Comparison of ENCODE assay signal across 10 cellular contexts in genomic region chr14:74979442-74980397, GRCh38. TPM values are rescaled to one million over a fixed set of nuclear protein-coding genes. Genes with fewer than 3 reads are reported as not detected.
DNase-seq lines count a peak whose midpoint lies in the region; FAIRE-seq and TF ChIP-seq lines count a peak whose summit lies in the region.
"Had no signal": no experiment of that assay in that cellular context is flagged by ENCODE, and none has a peak within 500 bp of the region (broad histone marks: within the 10 kb centered on the region; RNA-seq: fewer than 3 reads in every experiment).

No MANE protein-coding gene starts in this region.

- H3K4me3 Mint-ChIP-seq in nephron (peak overlapping the region in 1 of 3 experiments; percentile 55), endothelial cell (ENCODE audit: unreplicated experiment) (no peak overlapping the region)
- H3K4me3 Mint-ChIP-seq: T-helper 2 cell treated with Interferon-gamma antibody and Interleukin-4, amounts not matched to agents 5 μg/mL and 100 μg/mL, for 36 hours had no signal

- no peak for FAIRE-seq in D721Med (lab: Jason Lieb, UNC)

- H3K4me1 Mint-ChIP-seq in nephron (peaks cover 81% of the 10 kb centered on the region), endothelial cell (ENCODE audit: unreplicated experiment) (peaks cover 37% of the 10 kb centered on the region)

- no peak for DNase-seq in D721Med (ENCODE audit: insufficient read length, low spot score)
- DNase-seq in NCI-H2107 treated with DMSO at 0.1 percent for 48 hours (lab: John Stamatoyannopoulos, UW; ENCODE audit: unreplicated experiment) = peak; percentile 93
- DNase-seq in dedifferentiated amniotic fluid mesenchymal stem cell (ENCODE audit: extremely low spot score) = peak; percentile 55
- DNase-seq in GM20000 (ENCODE audit: low spot score) = no peak
- no peak for DNase-seq in NCI-H187 (lab: John Stamatoyannopoulos, UW)
- DNase-seq in activated effector memory CD4-positive, alpha-beta T cell treated with Interleukin-2 at 50 U/mL for 16 hours = no peak
- no peak for DNase-seq in endothelial cell (ENCODE audit: low spot score)
- DNase-seq: ovary had no signal

- peak overlapping the region; percentile 77 to 95 (median 78) for H3K27ac Mint-ChIP-seq in nephron
- no peak overlapping the region for H3K27ac Mint-ChIP-seq in endothelial cell (ENCODE audit: unreplicated experiment)
- H3K27ac Mint-ChIP-seq: T-helper 2 cell treated with Interferon-gamma antibody and Interleukin-4, amounts not matched to agents 5 μg/mL and 100 μg/mL, for 36 hours had no signal

- TF ChIP-seq CTCF in D721Med (IDR thresholded peaks at IDR 0.05; ENCODE audit: insufficient read depth, missing control alignments) = peak; percentile 11
- peak; percentile 9 to 19 (median 9) for TF ChIP-seq CTCF in nephron (IDR thresholded peaks at IDR 0.05; ENCODE audit: unreplicated experiment in 3 of 3)
- no peak for TF ChIP-seq CTCF in GM20000 (IDR thresholded peaks at IDR 0.05; ENCODE audit: extremely low read depth, missing control alignments)
- no peak for TF ChIP-seq CTCF in endothelial cell (IDR thresholded peaks at IDR 0.05; ENCODE audit: unreplicated experiment)

- H3K9me3 Mint-ChIP-seq in nephron (no peaks in the 10 kb centered on the region), endothelial cell (ENCODE audit: unreplicated experiment) (no peaks in the 10 kb centered on the region)
- H3K9me3 Mint-ChIP-seq: T-helper 2 cell treated with Interferon-gamma antibody and Interleukin-4, amounts not matched to agents 5 μg/mL and 100 μg/mL, for 36 hours had no signal

- H3K27me3 Mint-ChIP-seq in nephron (ENCODE audit: low read depth) (peaks cover 8% of the 10 kb centered on the region), endothelial cell (ENCODE audit: unreplicated experiment) (peaks cover 18% of the 10 kb centered on the region)

- H3K36me3 Mint-ChIP-seq in nephron (ENCODE audit: low read depth) = no peaks in the 10 kb centered on the region
- H3K36me3 Mint-ChIP-seq in endothelial cell (ENCODE audit: low read depth, unreplicated experiment) = peaks cover 5% of the 10 kb centered on the region

RNA-seq across cellular contexts. Expression of gene EIF2B2, which starts 23.0 kb away (rescaled TPM):
- total RNA-seq in endothelial cell (ENCODE audit: unreplicated experiment) = 31.8 TPM

RNA-seq across cellular contexts. Expression of gene PGF, which starts 24.3 kb away (rescaled TPM):
- 6.5 TPM for total RNA-seq in endothelial cell (ENCODE audit: unreplicated experiment)

RNA-seq across cellular contexts. Expression of gene RPS6KL1, which starts 56.7 kb away (rescaled TPM):
- total RNA-seq in endothelial cell (ENCODE audit: unreplicated experiment) = 2.3 TPM

Comparison
In these comparisons a context has a peak if more than half of its experiments do, and no peak if none do; other contexts are left out.
1. DNase-seq: peak in NCI-H2107 treated with DMSO at 0.1 percent for 48 hours (single experiment) and dedifferentiated amniotic fluid mesenchymal stem cell (single experiment); none in D721Med (single experiment), GM20000 (single experiment), NCI-H187 (0 of 2), activated effector memory CD4-positive, alpha-beta T cell treated with Interleukin-2 at 50 U/mL for 16 hours (single experiment) and endothelial cell (single experiment).
2. CTCF ChIP-seq: peak in D721Med (single experiment) and nephron (3 of 3); none in GM20000 (single experiment) and endothelial cell (single experiment).